ENCODE assay signal across 11 cellular contexts in genomic region chr10:76150139-76150885, GRCh38.
DNase-seq lines count a peak whose midpoint lies in the region; ATAC-seq and TF ChIP-seq lines count a peak whose summit lies in the region.
"Had no signal": no experiment of that assay in that cellular context is flagged by ENCODE, and none has a peak within 500 bp of the region (broad histone marks: within the 10 kb centered on the region; RNA-seq: fewer than 3 reads in every experiment).

No MANE protein-coding gene starts in this region.

- no peak overlapping the region for H3K4ac ChIP-seq in neuronal stem cell (ENCODE audit: low read length)

- no peak overlapping the region for H4K8ac ChIP-seq in neuronal stem cell (ENCODE audit: low read depth, low read length)

- H3K36me3 ChIP-seq in gastroesophageal sphincter, result no peaks in the 10 kb centered on the region
- H3K36me3 ChIP-seq in neuronal stem cell (replicated peaks in 1 of 2; ENCODE audit: control insufficient read depth in 2 of 2, insufficient read depth in 2 of 2, low read length in 2 of 2), result no peaks in the 10 kb centered on the region

- no peak overlapping the region for H3K27ac Mint-ChIP-seq in T-helper 2 cell treated with Interferon-gamma antibody and Interleukin-4, amounts not matched to agents 5 μg/mL and 100 μg/mL, for 36 hours

- H3K9ac ChIP-seq in neuronal stem cell (ENCODE audit: low read depth, low read length, poor library complexity), result no peak overlapping the region
- H3K9ac ChIP-seq: parathyroid adenoma had no signal

- H2AFZ ChIP-seq in neuronal stem cell (ENCODE audit: low read length), result peak overlapping the region; percentile 83
- H2AFZ ChIP-seq: parathyroid adenoma had no signal

- H4K91ac ChIP-seq in neuronal stem cell (ENCODE audit: low read depth, low read length, poor library complexity), result no peak overlapping the region

- H3K79me1 ChIP-seq in neuronal stem cell (ENCODE audit: low read depth, low read length), result no peaks in the 10 kb centered on the region

- peak overlapping the region; percentile 54 for H3K4me2 ChIP-seq in neuronal stem cell (ENCODE audit: insufficient read depth, low read length, poor library complexity, severe bottlenecking)

- CTCF ChIA-PET in RWPE1 (lab: Yijun Ruan, JAX), result interaction anchor here (0.6 kb wide), 2 partner anchors 13 to 66 kb away, joined by 3 to 5 read pairs; no protein-coding TSS in a partner anchor

- TF ChIP-seq EP300 in gastroesophageal sphincter (IDR thresholded peaks at IDR 0.05), result no peak

- H3K9me3 ChIP-seq in gastroesophageal sphincter (no peaks in the 10 kb centered on the region), neuronal stem cell (replicated peaks in 1 of 2; ENCODE audit: control insufficient read depth in 2 of 2, insufficient read depth in 1 of 2, low read depth in 1 of 2, low read length in 2 of 2) (peaks cover 5 to 23% of the 10 kb centered on the region in 2 donors)

- no peak overlapping the region for H2BK12ac ChIP-seq in neuronal stem cell (ENCODE audit: low read length)

- 48 to 67% methylated on average over 7 to 16 of the region's 18 CpGs for WGBS in gastroesophageal sphincter (ENCODE audit: low coverage in 1 of 2), 2 donors
- WGBS in neuronal stem cell (ENCODE audit: extremely low coverage in 2 of 2, insufficient read length in 2 of 2, insufficient replicate concordance in 1 of 2), 2 donors, result no CpG with 5 or more reads among the region's 18 CpGs

- H3K4me1 ChIP-seq in gastroesophageal sphincter, result peaks cover 4 to 22% (median 5%) of the 10 kb centered on the region in 3 donors
- peaks cover 12 to 14% of the 10 kb centered on the region in 2 donors for H3K4me1 ChIP-seq in neuronal stem cell (ENCODE audit: control insufficient read depth in 2 of 2, insufficient read depth in 1 of 2, low read depth in 1 of 2, low read length in 2 of 2)
- H3K4me1 ChIP-seq: parathyroid adenoma had no signal

- H3K36me3 Mint-ChIP-seq in T-helper 2 cell treated with Interferon-gamma antibody and Interleukin-4, amounts not matched to agents 5 μg/mL and 100 μg/mL, for 36 hours (ENCODE audit: low read depth), result no peaks in the 10 kb centered on the region

- POLR2A ChIA-PET in RWPE1 (lab: Yijun Ruan, JAX; ENCODE audit: low non-redundant PET), result no interaction called here

- no peaks in the 10 kb centered on the region for H3K27me3 ChIP-seq in gastroesophageal sphincter
- H3K27me3 ChIP-seq in neuronal stem cell (ENCODE audit: control insufficient read depth in 3 of 3, insufficient read depth in 3 of 3, low read depth in 1 of 3, low read length in 3 of 3), result no peaks in the 10 kb centered on the region

- no peak overlapping the region for H3K23ac ChIP-seq in neuronal stem cell (ENCODE audit: low read depth, low read length, poor library complexity)

- TF ChIP-seq POLR2A in gastroesophageal sphincter (IDR thresholded peaks at IDR 0.05), result no peak

- H3K4me3 ChIP-seq in gastroesophageal sphincter, result peak overlapping the region in 1 of 2 donors; percentile 5
- peak overlapping the region in 1 of 2 donors; percentile 4 for H3K4me3 ChIP-seq in neuronal stem cell (ENCODE audit: low read length in 2 of 2)

- H2BK5ac ChIP-seq in neuronal stem cell (ENCODE audit: low read length), result peak overlapping the region; percentile 27

- in situ Hi-C loops in KBM-7 (cut with MboI; ENCODE audit: low pct_unique_long_range_greater_than_20kb, low sequenced_read_pairs), result no loop called here

- no peak overlapping the region for H3K27ac ChIP-seq in RWPE1
- H3K27ac ChIP-seq in gastroesophageal sphincter, result peak overlapping the region; percentile 60 to 85 (median 75)
- peak overlapping the region; percentile 95 for H3K27ac ChIP-seq in neuronal stem cell (replicated peaks; ENCODE audit: low read length)
- H3K27ac ChIP-seq: parathyroid adenoma had no signal

- H2BK120ac ChIP-seq in neuronal stem cell (ENCODE audit: low read depth, low read length), result no peak overlapping the region

- no peak overlapping the region for H2BK15ac ChIP-seq in neuronal stem cell (ENCODE audit: low read length)

- peaks cover 18% of the 10 kb centered on the region for H3K9me3 Mint-ChIP-seq in T-helper 2 cell treated with Interferon-gamma antibody and Interleukin-4, amounts not matched to agents 5 μg/mL and 100 μg/mL, for 36 hours

- TF ChIP-seq CTCF in RWPE1 (conservative IDR thresholded peaks at IDR 0.05; ENCODE audit: low read depth) (no peak), gastroesophageal sphincter (IDR thresholded peaks at IDR 0.05) (no peak)

- H3K18ac ChIP-seq in neuronal stem cell (ENCODE audit: low read length), result peak overlapping the region; percentile 36

- no peak overlapping the region for H3K14ac ChIP-seq in neuronal stem cell (ENCODE audit: low read length)

- no peaks in the 10 kb centered on the region for H3K4me1 Mint-ChIP-seq in T-helper 2 cell treated with Interferon-gamma antibody and Interleukin-4, amounts not matched to agents 5 μg/mL and 100 μg/mL, for 36 hours (ENCODE audit: low read depth)

- H3K27me3 Mint-ChIP-seq in T-helper 2 cell treated with Interferon-gamma antibody and Interleukin-4, amounts not matched to agents 5 μg/mL and 100 μg/mL, for 36 hours (ENCODE audit: low read depth), result no peaks in the 10 kb centered on the region

- DNase-seq in DMS53 (lab: John Stamatoyannopoulos, UW), result peak; percentile 85
- peak; percentile 24 for DNase-seq in RWPE1 (ENCODE audit: low spot score)
- DNase-seq in neuronal stem cell (ENCODE audit: low spot score), result peak; percentile 82
- DNase-seq in T-helper 2 cell treated with Interferon-gamma antibody and Interleukin-4, amounts not matched to agents 5 μg/mL and 100 μg/mL, for 36 hours (ENCODE audit: low spot score), result no peak
- DNase-seq in KBM-7, result no peak
- DNase-seq: Kasumi-1, NCI-H446 treated with DMSO at 0.1 percent for 48 hours had no signal

- H3K4me3 Mint-ChIP-seq in T-helper 2 cell treated with Interferon-gamma antibody and Interleukin-4, amounts not matched to agents 5 μg/mL and 100 μg/mL, for 36 hours, result no peak overlapping the region

- H2AK5ac ChIP-seq in neuronal stem cell (ENCODE audit: low read depth, low read length), result no peak overlapping the region

- ATAC-seq in gastroesophageal sphincter, result peak; percentile 63
- no peak for ATAC-seq in HG02588 (IDR thresholded peaks at IDR 0.05; ENCODE audit: unreplicated experiment)
- ATAC-seq in HG03097 (IDR thresholded peaks at IDR 0.05; ENCODE audit: low FRiP score, unreplicated experiment), result no peak

Comparison
In these comparisons a context has a peak if more than half of its experiments do, and no peak if none do; other contexts are left out.
1. DNase-seq: peak in DMS53 (single experiment), RWPE1 (single experiment) and neuronal stem cell (single experiment); none in T-helper 2 cell treated with Interferon-gamma antibody and Interleukin-4, amounts not matched to agents 5 μg/mL and 100 μg/mL, for 36 hours (single experiment) and KBM-7 (single experiment).